ENCODE assay signal across 8 cellular contexts in genomic region chr21:17793675-17794123, GRCh38. TPM values are rescaled to one million over a fixed set of nuclear protein-coding genes. Genes with fewer than 3 reads are reported as not detected.
DNase-seq lines count a peak whose midpoint lies in the region; ATAC-seq and TF ChIP-seq lines count a peak whose summit lies in the region.

No MANE protein-coding gene starts in this region.

- H3K27me3 ChIP-seq in CD4-positive, CD25-positive, alpha-beta regulatory T cell (ENCODE audit: control insufficient read depth, insufficient read depth, low read length), result no peaks in the 10 kb centered on the region

- peaks cover 46 to 84% (median 67%) of the 10 kb centered on the region in 4 donors for H3K4me1 Mint-ChIP-seq in CD4-positive, CD25-positive, alpha-beta regulatory T cell

- peak overlapping the region; percentile 92 for H3K27ac ChIP-seq in CD4-positive, CD25-positive, alpha-beta regulatory T cell (ENCODE audit: insufficient read depth, low read length, poor library complexity, severe bottlenecking)
- peak overlapping the region in 1 of 2 donors; percentile 41 for H3K27ac ChIP-seq in coronary artery

- peaks cover 10% of the 10 kb centered on the region for H3K36me3 ChIP-seq in CD4-positive, CD25-positive, alpha-beta regulatory T cell (ENCODE audit: control insufficient read depth, insufficient read depth, low read length)

- H3K4me3 Mint-ChIP-seq in CD4-positive, CD25-positive, alpha-beta regulatory T cell, result peak overlapping the region; percentile 82 to 97 (median 86)

- no peaks in the 10 kb centered on the region for H3K9me3 Mint-ChIP-seq in CD4-positive, CD25-positive, alpha-beta regulatory T cell

- intact Hi-C loops in sciatic nerve (cut with DNase I), result no loop called here

- DNase-seq in CD4-positive, CD25-positive, alpha-beta regulatory T cell, result peak in 2 of 3 donors; percentile 53 to 68
- DNase-seq in coronary artery (ENCODE audit: low spot score) (no peak), sciatic nerve (ENCODE audit: low spot score) (no peak), hippocampal formation (lab: John Stamatoyannopoulos, UW) (no peak), NCI-H146 treated with DMSO at 0.1 percent for 48 hours (lab: John Stamatoyannopoulos, UW; ENCODE audit: unreplicated experiment) (no peak), COR-L47 (lab: John Stamatoyannopoulos, UW) (no peak)

- H3K9me3 ChIP-seq in CD4-positive, CD25-positive, alpha-beta regulatory T cell (ENCODE audit: control insufficient read depth in 2 of 2, low read length in 2 of 2), result no peaks in the 10 kb centered on the region

- H3K36me3 Mint-ChIP-seq in CD4-positive, CD25-positive, alpha-beta regulatory T cell, result peaks cover 40% of the 10 kb centered on the region

- peaks cover 84% of the 10 kb centered on the region for H3K4me1 ChIP-seq in CD4-positive, CD25-positive, alpha-beta regulatory T cell (ENCODE audit: control insufficient read depth, insufficient read depth, low read length, poor library complexity, severe bottlenecking)

- H3K4me3 ChIP-seq in CD4-positive, CD25-positive, alpha-beta regulatory T cell (ENCODE audit: low read depth, low read length), result peak overlapping the region; percentile 83
- peak overlapping the region; percentile 62 for H3K4me3 ChIP-seq in coronary artery

- peak overlapping the region; percentile 77 to 97 (median 96) for H3K27ac Mint-ChIP-seq in CD4-positive, CD25-positive, alpha-beta regulatory T cell

- no peak for TF ChIP-seq CTCF in coronary artery (IDR thresholded peaks at IDR 0.05)

- H3K27me3 Mint-ChIP-seq in CD4-positive, CD25-positive, alpha-beta regulatory T cell, result no peaks in the 10 kb centered on the region

- peak; percentile 59 to 68 for ATAC-seq in CD4-positive, CD25-positive, alpha-beta regulatory T cell (ENCODE audit: low read depth in 2 of 2)
- ATAC-seq in GM19468 (IDR thresholded peaks at IDR 0.05; ENCODE audit: extremely low read depth, unreplicated experiment) (peak; percentile 50), HG03565 (IDR thresholded peaks at IDR 0.05; ENCODE audit: unreplicated experiment) (peak; percentile 61), sciatic nerve (peak; percentile 83)

RNA-seq across cellular contexts. Expression of gene C21orf91, which starts 25.5 kb away (rescaled TPM):
- total RNA-seq in CD4-positive, CD25-positive, alpha-beta regulatory T cell, result 62.8 TPM
- polyA plus RNA-seq in CD4-positive, CD25-positive, alpha-beta regulatory T cell, result 10 to 100 TPM; 59.3 to 74.6 (median 69.8) TPM
- total RNA-seq in sciatic nerve, result 24.4 TPM

Comparison
In these comparisons a context has a peak if more than half of its experiments do, and no peak if none do; other contexts are left out.
1. DNase-seq: peak in CD4-positive, CD25-positive, alpha-beta regulatory T cell (2 of 3); none in coronary artery (single experiment), sciatic nerve (single experiment), hippocampal formation (0 of 2), NCI-H146 treated with DMSO at 0.1 percent for 48 hours (single experiment) and COR-L47 (single experiment).
2. Peak in every context shown above with its lines, with median percentiles within 50 percentile points of each other: ATAC-seq.